ENCODE assay signal across 20 cellular contexts in genomic region chr1:77044133-77044849, GRCh38.
DNase-seq lines count a peak whose midpoint lies in the region; ATAC-seq lines count a peak whose summit lies in the region.
"Had no signal": no experiment of that assay in that cellular context is flagged by ENCODE, and none has a peak within 500 bp of the region (broad histone marks: within the 10 kb centered on the region; RNA-seq: fewer than 3 reads in every experiment).

No MANE protein-coding gene starts in this region.

- H3K9me3 Mint-ChIP-seq in activated CD4-positive, alpha-beta T cell treated with anti-CD3 and anti-CD28 coated beads, Interleukin-2, amount 10 ng/mL, durations not matched to agents 24 days and 14 days, result no peaks in the 10 kb centered on the region
- H3K9me3 Mint-ChIP-seq: activated T-helper 1 cell treated with anti-CD3 and anti-CD28 coated beads, Interleukin-12 subunit alpha, Interleukin-12 subunit beta, Interleukin-2, Interleukin-4 antibody, amounts not matched to agents 30 ng/mL and 10 ng/mL and 1 ng/mL, durations not matched to agents 14 hours and 24 hours and 36 hours; naive B cell; stimulated activated naive B cell treated with anti-CD40 and anti-IgM and Interleukin-4, amounts not matched to agents 10 μg/mL and 1 μg/mL and 100 μg/mL, for 72 hours had no signal

- H3K27ac Mint-ChIP-seq in activated CD4-positive, alpha-beta T cell treated with anti-CD3 and anti-CD28 coated beads, Interleukin-2, amount 10 ng/mL, durations not matched to agents 24 days and 14 days, result no peak overlapping the region
- H3K27ac Mint-ChIP-seq: activated T-helper 1 cell treated with anti-CD3 and anti-CD28 coated beads, Interleukin-12 subunit alpha, Interleukin-12 subunit beta, Interleukin-2, Interleukin-4 antibody, amounts not matched to agents 30 ng/mL and 10 ng/mL and 1 ng/mL, durations not matched to agents 14 hours and 24 hours and 36 hours; naive B cell; stimulated activated naive B cell treated with anti-CD40 and anti-IgM and Interleukin-4, amounts not matched to agents 10 μg/mL and 1 μg/mL and 100 μg/mL, for 72 hours had no signal

- no peak overlapping the region for H3K4me3 Mint-ChIP-seq in activated CD4-positive, alpha-beta T cell treated with anti-CD3 and anti-CD28 coated beads, Interleukin-2, amount 10 ng/mL, durations not matched to agents 24 days and 14 days
- H3K4me3 Mint-ChIP-seq: activated T-helper 1 cell treated with anti-CD3 and anti-CD28 coated beads, Interleukin-12 subunit alpha, Interleukin-12 subunit beta, Interleukin-2, Interleukin-4 antibody, amounts not matched to agents 30 ng/mL and 10 ng/mL and 1 ng/mL, durations not matched to agents 14 hours and 24 hours and 36 hours; naive B cell; stimulated activated naive B cell treated with anti-CD40 and anti-IgM and Interleukin-4, amounts not matched to agents 10 μg/mL and 1 μg/mL and 100 μg/mL, for 72 hours had no signal

- intact Hi-C loops in activated CD4-positive, alpha-beta T cell treated with anti-CD3 and anti-CD28 coated beads, Interleukin-2, amount 10 ng/mL, durations not matched to agents 24 days and 14 days (cut with micrococcal nuclease), result no loop called here

- H3K27me3 Mint-ChIP-seq in activated CD4-positive, alpha-beta T cell treated with anti-CD3 and anti-CD28 coated beads, Interleukin-2, amount 10 ng/mL, durations not matched to agents 24 days and 14 days, result peaks cover 12% of the 10 kb centered on the region

- no peaks in the 10 kb centered on the region for H3K36me3 Mint-ChIP-seq in activated CD4-positive, alpha-beta T cell treated with anti-CD3 and anti-CD28 coated beads, Interleukin-2, amount 10 ng/mL, durations not matched to agents 24 days and 14 days (ENCODE audit: low read depth)
- H3K36me3 Mint-ChIP-seq: naive B cell; stimulated activated naive B cell treated with anti-CD40 and anti-IgM and Interleukin-4, amounts not matched to agents 10 μg/mL and 1 μg/mL and 100 μg/mL, for 72 hours had no signal

- ATAC-seq in HG02870 (IDR thresholded peaks at IDR 0.05; ENCODE audit: unreplicated experiment), result no peak
- ATAC-seq: gastroesophageal sphincter; pancreas; stimulated activated naive B cell treated with anti-CD40 and anti-IgM and Interleukin-4, amounts not matched to agents 10 μg/mL and 1 μg/mL and 100 μg/mL, for 72 hours; upper lobe of right lung had no signal

- peak; percentile 28 for DNase-seq in activated CD4-positive, alpha-beta T cell treated with anti-CD3 and anti-CD28 coated beads for 48 hours
- DNase-seq in activated CD4-positive, alpha-beta T cell treated with anti-CD3 and anti-CD28 coated beads, Interleukin-2, amount 10 ng/mL, durations not matched to agents 24 days and 14 days, result no peak
- DNase-seq in HT1080 (ENCODE audit: low read depth), result peak; percentile 87
- peak; percentile 10 for DNase-seq in astrocyte of the hippocampus (ENCODE audit: low read depth, low spot score)
- peak; percentile 3 for DNase-seq in occipital lobe (lab: John Stamatoyannopoulos, UW)
- DNase-seq in midbrain (lab: John Stamatoyannopoulos, UW), result no peak
- no peak for DNase-seq in inferior parietal cortex (ENCODE audit: extremely low spot score)
- DNase-seq: colonic mucosa; DMS79; naive B cell; NCI-H1436; NCI-H2171 treated with DMSO at 0.1 percent for 48 hours; NCI-H748 treated with DMSO at 0.1 percent for 48 hours; pancreas; small intestine; stimulated activated naive B cell treated with anti-CD40 and anti-IgM and Interleukin-4, amounts not matched to agents 10 μg/mL and 1 μg/mL and 100 μg/mL, for 72 hours; upper lobe of right lung had no signal

- H3K4me1 Mint-ChIP-seq in activated CD4-positive, alpha-beta T cell treated with anti-CD3 and anti-CD28 coated beads, Interleukin-2, amount 10 ng/mL, durations not matched to agents 24 days and 14 days, result peaks cover 12% of the 10 kb centered on the region
- H3K4me1 Mint-ChIP-seq: naive B cell; stimulated activated naive B cell treated with anti-CD40 and anti-IgM and Interleukin-4, amounts not matched to agents 10 μg/mL and 1 μg/mL and 100 μg/mL, for 72 hours had no signal

Comparison
In these comparisons a context has a peak if more than half of its experiments do, and no peak if none do; other contexts are left out.
1. DNase-seq: peak in activated CD4-positive, alpha-beta T cell treated with anti-CD3 and anti-CD28 coated beads for 48 hours (single experiment), HT1080 (single experiment), astrocyte of the hippocampus (single experiment) and occipital lobe (single experiment); none in activated CD4-positive, alpha-beta T cell treated with anti-CD3 and anti-CD28 coated beads, Interleukin-2, amount 10 ng/mL, durations not matched to agents 24 days and 14 days (single experiment), midbrain (single experiment) and inferior parietal cortex (single experiment).